ENCODE assay signal across 16 cellular contexts in genomic region chr5:158860706-158861105, GRCh38.
DNase-seq lines count a peak whose midpoint lies in the region; ATAC-seq and TF ChIP-seq lines count a peak whose summit lies in the region.
"Had no signal": no experiment of that assay in that cellular context is flagged by ENCODE, and none has a peak within 500 bp of the region (broad histone marks: within the 10 kb centered on the region; RNA-seq: fewer than 3 reads in every experiment).

No MANE protein-coding gene starts in this region.

- no peak overlapping the region for H3K23ac ChIP-seq in neuronal stem cell (ENCODE audit: low read depth, low read length, poor library complexity)

- no peak overlapping the region for H2AFZ ChIP-seq in neuronal stem cell (ENCODE audit: low read length)
- H2AFZ ChIP-seq: GM23338 had no signal

- no peaks in the 10 kb centered on the region for H3K79me1 ChIP-seq in neuronal stem cell (ENCODE audit: low read depth, low read length)

- no peak overlapping the region for H2BK12ac ChIP-seq in neuronal stem cell (ENCODE audit: low read length)

- H3K27ac Mint-ChIP-seq in chondrocyte (ENCODE audit: unreplicated experiment): peak overlapping the region; percentile 13
- peak overlapping the region; percentile 72 for H3K27ac Mint-ChIP-seq in stimulated activated naive B cell treated with anti-CD40 and anti-IgM and Interleukin-4, amounts not matched to agents 10 μg/mL and 1 μg/mL and 100 μg/mL, for 72 hours
- H3K27ac Mint-ChIP-seq: B cell; CD4-positive, alpha-beta T cell; GM23338 had no signal

- TF ChIP-seq CTCF in chondrocyte (IDR thresholded peaks at IDR 0.05): no peak

- H4K20me1 ChIP-seq in BLaER1 treated with 17β-estradiol and CSF1 and Interleukin-3, amounts not matched to agents 10 nM and 100 nM: peaks cover 0 to 100% (median 32%) of the 10 kb centered on the region in 11 experiments; a peak in 10 of 22 replicates

- peak overlapping the region in 7 of 11 experiments; percentile 41 to 73 (median 63); a peak in 12 of 22 replicates for H3K4me2 ChIP-seq in BLaER1 treated with 17β-estradiol and CSF1 and Interleukin-3, amounts not matched to agents 10 nM and 100 nM
- H3K4me2 ChIP-seq in neuronal stem cell (ENCODE audit: insufficient read depth, low read length, poor library complexity, severe bottlenecking): no peak overlapping the region
- H3K4me2 ChIP-seq: GM23338 had no signal

- H3K4me3 ChIP-seq in BLaER1 treated with 17β-estradiol and CSF1 and Interleukin-3, amounts not matched to agents 10 nM and 100 nM: no peak overlapping the region
- no peak overlapping the region for H3K4me3 ChIP-seq in neuronal stem cell (ENCODE audit: low read length in 2 of 2)
- H3K4me3 ChIP-seq: GM23338 had no signal

- ATAC-seq in stimulated activated naive B cell treated with anti-CD40 and anti-IgM and Interleukin-4, amounts not matched to agents 10 μg/mL and 1 μg/mL and 100 μg/mL, for 72 hours (replicated peaks): no peak
- no peak for ATAC-seq in GM21360 (IDR thresholded peaks at IDR 0.05; ENCODE audit: unreplicated experiment)
- ATAC-seq in HG03342 (IDR thresholded peaks at IDR 0.05; ENCODE audit: unreplicated experiment): no peak
- ATAC-seq: GM23338 had no signal

- no peaks in the 10 kb centered on the region for H3K27me3 ChIP-seq in BLaER1 treated with 17β-estradiol and CSF1 and Interleukin-3, amounts not matched to agents 10 nM and 100 nM
- no peaks in the 10 kb centered on the region for H3K27me3 ChIP-seq in neuronal stem cell (ENCODE audit: control insufficient read depth in 3 of 3, insufficient read depth in 3 of 3, low read depth in 1 of 3, low read length in 3 of 3)

- no peak overlapping the region for H2BK15ac ChIP-seq in neuronal stem cell (ENCODE audit: low read length)

- H3K36me3 Mint-ChIP-seq in chondrocyte (ENCODE audit: low read depth): peaks cover 10% of the 10 kb centered on the region
- peaks cover 30 to 46% of the 10 kb centered on the region in 2 donors for H3K36me3 Mint-ChIP-seq in stimulated activated naive B cell treated with anti-CD40 and anti-IgM and Interleukin-4, amounts not matched to agents 10 μg/mL and 1 μg/mL and 100 μg/mL, for 72 hours

- H4K8ac ChIP-seq in neuronal stem cell (ENCODE audit: low read depth, low read length): no peak overlapping the region

- peak overlapping the region in 5 of 11 experiments; percentile 2 to 20 (median 3); a peak in 3 of 22 replicates for H3K27ac ChIP-seq in BLaER1 treated with 17β-estradiol and CSF1 and Interleukin-3, amounts not matched to agents 10 nM and 100 nM
- no peak overlapping the region for H3K27ac ChIP-seq in neuronal stem cell (replicated peaks; ENCODE audit: low read length)
- H3K27ac ChIP-seq: C4-2B had no signal

- DNase-seq in chondrocyte (ENCODE audit: low spot score) (no peak), neuronal stem cell (ENCODE audit: low spot score) (no peak), nucleus accumbens (lab: John Stamatoyannopoulos, UW) (no peak), HK-2 (ENCODE audit: unreplicated experiment) (no peak)
- no peak for DNase-seq in stimulated activated naive B cell treated with anti-CD40 and anti-IgM and Interleukin-4, amounts not matched to agents 10 μg/mL and 1 μg/mL and 100 μg/mL, for 72 hours
- DNase-seq: 8988T; Caco-2; CD4-positive, alpha-beta T cell; HCEC 1CT had no signal

- H3K4me3 Mint-ChIP-seq in chondrocyte (ENCODE audit: unreplicated experiment): no peak overlapping the region
- no peak overlapping the region for H3K4me3 Mint-ChIP-seq in stimulated activated naive B cell treated with anti-CD40 and anti-IgM and Interleukin-4, amounts not matched to agents 10 μg/mL and 1 μg/mL and 100 μg/mL, for 72 hours
- H3K4me3 Mint-ChIP-seq: B cell; CD4-positive, alpha-beta T cell; GM23338; IgD-negative memory B cell had no signal

- H3K9me3 ChIP-seq in BLaER1 treated with 17β-estradiol and CSF1 and Interleukin-3, amounts not matched to agents 10 nM and 100 nM (replicated peaks in 1 of 11): no peaks in the 10 kb centered on the region; a peak in 3 of 22 replicates
- H3K9me3 ChIP-seq in neuronal stem cell (replicated peaks in 1 of 2; ENCODE audit: control insufficient read depth in 2 of 2, insufficient read depth in 1 of 2, low read depth in 1 of 2, low read length in 2 of 2): no peaks in the 10 kb centered on the region
- H3K9me3 ChIP-seq: Caco-2 had no signal

- H2AK5ac ChIP-seq in neuronal stem cell (ENCODE audit: low read depth, low read length): no peak overlapping the region

- no peak overlapping the region for H3K9ac ChIP-seq in BLaER1 treated with 17β-estradiol and CSF1 and Interleukin-3, amounts not matched to agents 10 nM and 100 nM
- no peak overlapping the region for H3K9ac ChIP-seq in neuronal stem cell (ENCODE audit: low read depth, low read length, poor library complexity)

- no peak overlapping the region for H3K4ac ChIP-seq in neuronal stem cell (ENCODE audit: low read length)

- no peak overlapping the region for H3K14ac ChIP-seq in neuronal stem cell (ENCODE audit: low read length)

- no peak overlapping the region for H4K91ac ChIP-seq in neuronal stem cell (ENCODE audit: low read depth, low read length, poor library complexity)

- H3K4me1 Mint-ChIP-seq in chondrocyte (ENCODE audit: low read depth): peaks cover 46% of the 10 kb centered on the region
- H3K4me1 Mint-ChIP-seq in stimulated activated naive B cell treated with anti-CD40 and anti-IgM and Interleukin-4, amounts not matched to agents 10 μg/mL and 1 μg/mL and 100 μg/mL, for 72 hours: peaks cover 40 to 72% of the 10 kb centered on the region in 2 donors

- H3K9me3 Mint-ChIP-seq in chondrocyte (ENCODE audit: low read depth): no peaks in the 10 kb centered on the region
- H3K9me3 Mint-ChIP-seq in stimulated activated naive B cell treated with anti-CD40 and anti-IgM and Interleukin-4, amounts not matched to agents 10 μg/mL and 1 μg/mL and 100 μg/mL, for 72 hours: peaks cover 0 to 3% of the 10 kb centered on the region in 2 donors
- H3K9me3 Mint-ChIP-seq: CD4-positive, alpha-beta T cell; GM23338; IgD-negative memory B cell had no signal

- peak overlapping the region; percentile 68 for H3K18ac ChIP-seq in neuronal stem cell (ENCODE audit: low read length)

- H2BK5ac ChIP-seq in neuronal stem cell (ENCODE audit: low read length): no peak overlapping the region

- H3K36me3 ChIP-seq in BLaER1 treated with 17β-estradiol and CSF1 and Interleukin-3, amounts not matched to agents 10 nM and 100 nM: peaks cover 9 to 100% (median 78%) of the 10 kb centered on the region in 11 experiments; a peak in 19 of 22 replicates
- H3K36me3 ChIP-seq in neuronal stem cell (replicated peaks in 1 of 2; ENCODE audit: control insufficient read depth in 2 of 2, insufficient read depth in 2 of 2, low read length in 2 of 2): no peaks in the 10 kb centered on the region

- no peaks in the 10 kb centered on the region for H3K27me3 Mint-ChIP-seq in chondrocyte (ENCODE audit: low read depth)
- H3K27me3 Mint-ChIP-seq in stimulated activated naive B cell treated with anti-CD40 and anti-IgM and Interleukin-4, amounts not matched to agents 10 μg/mL and 1 μg/mL and 100 μg/mL, for 72 hours: no peaks in the 10 kb centered on the region
- H3K27me3 Mint-ChIP-seq: B cell; CD4-positive, alpha-beta T cell; IgD-negative memory B cell had no signal

- H2BK120ac ChIP-seq in neuronal stem cell (ENCODE audit: low read depth, low read length): no peak overlapping the region

- WGBS in neuronal stem cell (ENCODE audit: extremely low coverage in 2 of 2, insufficient read length in 2 of 2, insufficient replicate concordance in 1 of 2), 2 donors: no CpG with 5 or more reads among the region's 7 CpGs

- H3K4me1 ChIP-seq in BLaER1 treated with 17β-estradiol and CSF1 and Interleukin-3, amounts not matched to agents 10 nM and 100 nM: peaks cover 17 to 98% (median 60%) of the 10 kb centered on the region in 10 experiments
- peaks cover 10 to 11% of the 10 kb centered on the region in 2 donors for H3K4me1 ChIP-seq in neuronal stem cell (ENCODE audit: control insufficient read depth in 2 of 2, insufficient read depth in 1 of 2, low read depth in 1 of 2, low read length in 2 of 2)
- H3K4me1 ChIP-seq: Caco-2 had no signal
